ENCODE assay signal across 8 cellular contexts in the genomic region with DNA sequence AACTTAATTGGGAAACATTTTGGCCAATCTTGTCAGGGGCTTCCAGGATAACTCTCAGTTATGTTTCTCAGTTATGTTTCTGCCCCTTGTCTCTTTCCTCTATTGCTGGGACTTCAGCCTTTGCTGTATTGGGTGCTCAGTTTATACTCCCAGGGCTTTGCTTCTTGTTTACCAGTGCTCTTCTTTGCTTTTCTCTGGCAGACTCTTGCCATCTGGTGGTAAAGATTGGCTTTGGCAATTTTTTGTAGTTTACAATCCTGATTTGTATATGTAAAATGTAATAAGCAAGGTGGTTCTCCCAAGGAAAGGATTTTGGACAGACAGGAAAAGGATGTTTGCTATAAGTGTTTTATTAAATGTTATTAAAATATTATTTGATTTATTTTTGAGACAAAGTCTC. TPM values are rescaled to one million over a fixed set of nuclear protein-coding genes. Genes with fewer than 3 reads are reported as not detected.
DNase-seq lines count a peak whose midpoint lies in the region; ATAC-seq and TF ChIP-seq lines count a peak whose summit lies in the region.

No MANE protein-coding gene starts in this region.

- H3K36me3 ChIP-seq in lower lobe of right lung, result peaks cover 33% of the 10 kb centered on the region

- no peak overlapping the region for H3K27ac ChIP-seq in lower lobe of right lung

- ATAC-seq in lower lobe of right lung (no peak), HG02970 (IDR thresholded peaks at IDR 0.05; ENCODE audit: low FRiP score, unreplicated experiment) (no peak)

- H3K9me3 ChIP-seq in lower lobe of right lung, result no peaks in the 10 kb centered on the region

- no peak overlapping the region for H3K4me3 ChIP-seq in lower lobe of right lung

- no peaks in the 10 kb centered on the region for H3K4me1 ChIP-seq in lower lobe of right lung

- no peaks in the 10 kb centered on the region for H3K27me3 ChIP-seq in lower lobe of right lung (ENCODE audit: low read depth)

- in situ Hi-C loops in T47D (cut with HindIII; ENCODE audit: low pct_unique_long_range_greater_than_20kb, low sequenced_read_pairs), result no loop called here

- DNase-seq in Ammon's horn (ENCODE audit: low spot score) (peak; percentile 59), GM19240 (ENCODE audit: insufficient read length, low spot score) (peak; percentile 15), NCI-H510A (lab: John Stamatoyannopoulos, UW) (peak; percentile 6), T47D (ENCODE audit: low read depth in 1 of 2, low spot score in 1 of 2) (peak; percentile 37 to 68), lower lobe of right lung (no peak), NCI-H187 (lab: John Stamatoyannopoulos, UW) (no peak)
- no peak for DNase-seq in stimulated activated CD4-positive, alpha-beta T cell treated with anti-CD3 and anti-CD28 coated beads, Interleukin-1b, Interleukin-23, amount 100 ng/mL, for 48 hours

- intact Hi-C loops in lower lobe of right lung (cut with DNase I), result no loop called here

- TF ChIP-seq CTCF in lower lobe of right lung (IDR thresholded peaks at IDR 0.05), result peak; percentile 36

RNA-seq across cellular contexts. Expression of a gene that starts 37.9 kb away (rescaled TPM):
- 24.5 TPM for total RNA-seq in lower lobe of right lung

RNA-seq across cellular contexts. Expression of a gene that starts 38.2 kb away (rescaled TPM):
- total RNA-seq in lower lobe of right lung, result 22.5 TPM

RNA-seq across cellular contexts. Expression of a gene that starts 38.4 kb away (rescaled TPM):
- 38.3 TPM for total RNA-seq in lower lobe of right lung

Comparison
In these comparisons a context has a peak if more than half of its experiments do, and no peak if none do; other contexts are left out.
1. DNase-seq: peak in Ammon's horn (single experiment), GM19240 (single experiment), NCI-H510A (single experiment) and T47D (2 of 2); none in lower lobe of right lung (single experiment), stimulated activated CD4-positive, alpha-beta T cell treated with anti-CD3 and anti-CD28 coated beads, Interleukin-1b, Interleukin-23, amount 100 ng/mL, for 48 hours (single experiment) and NCI-H187 (0 of 2).